In the genomic region with DNA sequence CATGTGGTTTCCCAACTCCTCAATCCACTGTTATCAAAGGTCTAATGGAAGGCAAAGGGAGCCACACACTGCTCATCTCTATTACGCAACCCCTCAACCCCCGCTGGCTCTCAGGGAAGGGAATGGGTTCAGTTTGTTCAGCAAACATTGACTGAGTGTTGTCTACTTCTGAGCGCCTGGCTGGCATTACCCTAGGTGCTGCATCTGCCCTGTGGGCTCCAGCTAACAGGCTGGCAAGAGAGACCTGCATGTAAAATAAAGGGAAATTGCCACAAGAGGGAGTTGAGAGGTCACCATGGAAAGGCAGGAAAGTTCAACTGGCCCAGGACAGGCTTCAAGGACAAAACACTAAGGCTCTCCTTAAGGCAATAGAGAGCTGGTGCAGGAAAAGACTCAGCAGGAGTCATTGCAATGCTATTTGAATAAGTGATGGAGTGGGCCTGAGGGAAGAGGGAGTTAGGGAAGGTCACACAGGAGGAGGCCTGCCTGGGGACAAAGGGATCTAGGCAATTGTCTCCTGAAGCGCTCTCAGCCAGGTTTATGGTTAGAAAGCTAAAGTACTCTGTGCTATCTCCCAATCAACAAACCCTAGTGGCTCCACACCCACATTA, we compare ENCODE assay signal across 8 cellular contexts. TPM values are rescaled to one million over a fixed set of nuclear protein-coding genes. Genes with fewer than 3 reads are reported as not detected.
DNase-seq lines count a peak whose midpoint lies in the region; ATAC-seq and TF ChIP-seq lines count a peak whose summit lies in the region.

No MANE protein-coding gene starts in this region.

- peak; percentile 36 for TF ChIP-seq CTCF in CD4-positive, alpha-beta T cell (IDR thresholded peaks at IDR 0.05)

- peaks cover 10% of the 10 kb centered on the region for H3K4me1 Mint-ChIP-seq in CD4-positive, alpha-beta T cell (ENCODE audit: low read depth)
- peaks cover 16% of the 10 kb centered on the region for H3K4me1 Mint-ChIP-seq in activated CD4-positive, alpha-beta T cell treated with anti-CD3 and anti-CD28 coated beads, Interleukin-2, amount 10 ng/mL, durations not matched to agents 24 days and 14 days

- H3K27me3 Mint-ChIP-seq in CD4-positive, alpha-beta T cell: no peaks in the 10 kb centered on the region
- H3K27me3 Mint-ChIP-seq in activated CD4-positive, alpha-beta T cell treated with anti-CD3 and anti-CD28 coated beads, Interleukin-2, amount 10 ng/mL, durations not matched to agents 24 days and 14 days: no peaks in the 10 kb centered on the region

- H3K36me3 Mint-ChIP-seq in CD4-positive, alpha-beta T cell (ENCODE audit: low read depth): peaks cover 16% of the 10 kb centered on the region
- peaks cover 4% of the 10 kb centered on the region for H3K36me3 Mint-ChIP-seq in activated CD4-positive, alpha-beta T cell treated with anti-CD3 and anti-CD28 coated beads, Interleukin-2, amount 10 ng/mL, durations not matched to agents 24 days and 14 days (ENCODE audit: low read depth)

- DNase-seq in CD4-positive, alpha-beta T cell: no peak
- DNase-seq in KBM-7: peak; percentile 63
- peak; percentile 76 for DNase-seq in SK-MEL-5 (ENCODE audit: low read depth, low spot score)
- peak; percentile 59 for DNase-seq in iris pigment epithelial cell (ENCODE audit: low read depth)
- DNase-seq in activated CD4-positive, alpha-beta T cell treated with anti-CD3 and anti-CD28 coated beads, Interleukin-2, amount 10 ng/mL, durations not matched to agents 24 days and 14 days: no peak
- no peak for DNase-seq in NCI-H2171 treated with DMSO at 0.1 percent for 48 hours (lab: John Stamatoyannopoulos, UW)

- no peak overlapping the region for H3K4me3 Mint-ChIP-seq in CD4-positive, alpha-beta T cell
- H3K4me3 Mint-ChIP-seq in activated CD4-positive, alpha-beta T cell treated with anti-CD3 and anti-CD28 coated beads, Interleukin-2, amount 10 ng/mL, durations not matched to agents 24 days and 14 days: no peak overlapping the region

- no peak overlapping the region for H3K27ac ChIP-seq in CD4-positive, alpha-beta T cell (ENCODE audit: low read depth, low read length)

- intact Hi-C loops in CD4-positive, alpha-beta T cell (cut with DNase I, micrococcal nuclease): no loop called here
- intact Hi-C loops in activated CD4-positive, alpha-beta T cell treated with anti-CD3 and anti-CD28 coated beads, Interleukin-2, amount 10 ng/mL, durations not matched to agents 24 days and 14 days (cut with micrococcal nuclease): no loop called here

- in situ Hi-C loops in KBM-7 (cut with MboI; ENCODE audit: low pct_unique_long_range_greater_than_20kb, low sequenced_read_pairs) (no loop called here), SK-MEL-5 (cut with HindIII; ENCODE audit: low pct_unique_long_range_greater_than_20kb, low sequenced_read_pairs) (no loop called here)

- no peak for ATAC-seq in CD4-positive, alpha-beta T cell (ENCODE audit: poor library complexity)
- ATAC-seq in GM18861 (IDR thresholded peaks at IDR 0.05; ENCODE audit: unreplicated experiment): no peak
- no peak for ATAC-seq in GM21723 (IDR thresholded peaks at IDR 0.05; ENCODE audit: unreplicated experiment)

- H3K27me3 ChIP-seq in CD4-positive, alpha-beta T cell (ENCODE audit: control insufficient read depth, insufficient read depth, low read length): no peaks in the 10 kb centered on the region

- H3K27ac Mint-ChIP-seq in CD4-positive, alpha-beta T cell: no peak overlapping the region
- H3K27ac Mint-ChIP-seq in activated CD4-positive, alpha-beta T cell treated with anti-CD3 and anti-CD28 coated beads, Interleukin-2, amount 10 ng/mL, durations not matched to agents 24 days and 14 days: no peak overlapping the region

- POLR2A ChIA-PET in CD4-positive, alpha-beta T cell (lab: Charles Lee): no interaction called here

- CTCF ChIA-PET in CD4-positive, alpha-beta T cell (lab: Charles Lee): interaction anchor here (1.0 to 1.3 kb wide), 3 partner anchors 15 to 93 kb away, joined by 3 to 4 read pairs (median 4); a partner anchor contains a TSS

- no peaks in the 10 kb centered on the region for H3K9me3 ChIP-seq in CD4-positive, alpha-beta T cell (ENCODE audit: control insufficient read depth, low read length)

- H3K9me3 Mint-ChIP-seq in CD4-positive, alpha-beta T cell: no peaks in the 10 kb centered on the region
- no peaks in the 10 kb centered on the region for H3K9me3 Mint-ChIP-seq in activated CD4-positive, alpha-beta T cell treated with anti-CD3 and anti-CD28 coated beads, Interleukin-2, amount 10 ng/mL, durations not matched to agents 24 days and 14 days

RNA-seq across cellular contexts. Expression of a gene that starts 5.5 kb away (rescaled TPM):
- 10 to 100 TPM; 24.4 to 24.7 TPM for total RNA-seq in CD4-positive, alpha-beta T cell
- 11.7 and 16.6 TPM in 2 replicates for total RNA-seq in SK-MEL-5 (2014; rRNA removed; shearing (Covaris generic))
- 12.4 and 15.3 TPM in 2 replicates for polyA plus RNA-seq in SK-MEL-5 (2015; cell fraction: cytosol; rRNA removed)
- polyA plus RNA-seq in SK-MEL-5 (2015; cell fraction: nucleus; rRNA removed): 87.2 and 91.0 TPM in 2 replicates
- 44.0 and 50.5 TPM in 2 replicates for total RNA-seq in activated CD4-positive, alpha-beta T cell treated with anti-CD3 and anti-CD28 coated beads, Interleukin-2, amount 10 ng/mL, durations not matched to agents 24 days and 14 days

RNA-seq across cellular contexts. Expression of a gene that starts 5.7 kb away (rescaled TPM):
- 10 to 100 TPM; 56.7 to 57.3 TPM for total RNA-seq in CD4-positive, alpha-beta T cell
- total RNA-seq in SK-MEL-5 (2014; rRNA removed; shearing (Covaris generic)): 1.7 and 6.1 TPM in 2 replicates
- 1.8 and 3.2 TPM in 2 replicates for polyA plus RNA-seq in SK-MEL-5 (2015; cell fraction: cytosol; rRNA removed)
- polyA plus RNA-seq in SK-MEL-5 (2015; cell fraction: nucleus; rRNA removed): 135 and 157 TPM in 2 replicates
- 21.6 and 25.6 TPM in 2 replicates for total RNA-seq in activated CD4-positive, alpha-beta T cell treated with anti-CD3 and anti-CD28 coated beads, Interleukin-2, amount 10 ng/mL, durations not matched to agents 24 days and 14 days

RNA-seq across cellular contexts. Expression of a gene that starts 32.1 kb away (rescaled TPM):
- total RNA-seq in CD4-positive, alpha-beta T cell: 100 to 1,000 TPM; 166 to 180 TPM
- 18.8 and 29.2 TPM in 2 replicates for total RNA-seq in SK-MEL-5 (2014; rRNA removed; shearing (Covaris generic))
- 16.3 and 18.5 TPM in 2 replicates for polyA plus RNA-seq in SK-MEL-5 (2015; cell fraction: cytosol; rRNA removed)
- polyA plus RNA-seq in SK-MEL-5 (2015; cell fraction: nucleus; rRNA removed): 87.1 and 96.7 TPM in 2 replicates
- 226 and 239 TPM in 2 replicates for total RNA-seq in activated CD4-positive, alpha-beta T cell treated with anti-CD3 and anti-CD28 coated beads, Interleukin-2, amount 10 ng/mL, durations not matched to agents 24 days and 14 days

RNA-seq across cellular contexts. Expression of a gene that starts 57.0 kb away (rescaled TPM):
- 10 to 100 TPM; 14.0 to 15.8 TPM for total RNA-seq in CD4-positive, alpha-beta T cell
- 5.6 and 7.0 TPM in 2 replicates for total RNA-seq in SK-MEL-5 (2014; rRNA removed; shearing (Covaris generic))
- 22.1 and 28.0 TPM in 2 replicates for polyA plus RNA-seq in SK-MEL-5 (2015; cell fraction: cytosol; rRNA removed)
- 14.9 and 19.2 TPM in 2 replicates for polyA plus RNA-seq in SK-MEL-5 (2015; cell fraction: nucleus; rRNA removed)
- total RNA-seq in activated CD4-positive, alpha-beta T cell treated with anti-CD3 and anti-CD28 coated beads, Interleukin-2, amount 10 ng/mL, durations not matched to agents 24 days and 14 days: 57.2 and 58.5 TPM in 2 replicates

Comparison
In these comparisons a context has a peak if more than half of its experiments do, and no peak if none do; other contexts are left out.
1. DNase-seq: peak in KBM-7 (single experiment), SK-MEL-5 (single experiment) and iris pigment epithelial cell (single experiment); none in CD4-positive, alpha-beta T cell (0 of 10), activated CD4-positive, alpha-beta T cell treated with anti-CD3 and anti-CD28 coated beads, Interleukin-2, amount 10 ng/mL, durations not matched to agents 24 days and 14 days (single experiment) and NCI-H2171 treated with DMSO at 0.1 percent for 48 hours (single experiment).